Comparison of ENCODE assay signal across 18 cellular contexts in genomic region chr7:36726311-36726710, GRCh38. TPM values are rescaled to one million over a fixed set of nuclear protein-coding genes. Genes with fewer than 3 reads are reported as not detected.
A peak's percentile ranks its signal among the peaks of the same experiment; 100 is the strongest.
DNase-seq lines count a peak whose midpoint lies in the region; ATAC-seq and TF ChIP-seq lines count a peak whose summit lies in the region.
"Had no signal": no experiment of that assay in that cellular context is flagged by ENCODE, and none has a peak within 500 bp of the region (broad histone marks: within the 10 kb centered on the region; RNA-seq: fewer than 3 reads in every experiment).

No MANE protein-coding gene starts in this region.

- H3K27me3 ChIP-seq in left lung: no peaks in the 10 kb centered on the region
- H3K27me3 ChIP-seq: gastroesophageal sphincter had no signal

- H3K9me3 ChIP-seq in left lung: peaks cover 0 to 11% of the 10 kb centered on the region in 2 donors

- ATAC-seq in left lung (peak; percentile 33), SK-N-SH treated with all-trans-retinoic acid at 6 μM for 48 hours (no peak)
- ATAC-seq: gastroesophageal sphincter had no signal

- H3K4me3 ChIP-seq in left lung: no peak overlapping the region
- H3K4me3 ChIP-seq: gastroesophageal sphincter had no signal

- peak overlapping the region; percentile 31 for H3K27ac Mint-ChIP-seq in T-helper 2 cell treated with Interferon-gamma antibody and Interleukin-4, amounts not matched to agents 5 μg/mL and 100 μg/mL, for 36 hours
- H3K27ac Mint-ChIP-seq: type B pancreatic cell had no signal

- peaks cover 0 to 50% of the 10 kb centered on the region in 2 donors for H3K4me1 ChIP-seq in left lung
- H3K4me1 ChIP-seq: gastroesophageal sphincter had no signal

- no peaks in the 10 kb centered on the region for H3K36me3 ChIP-seq in left lung
- H3K36me3 ChIP-seq: gastroesophageal sphincter had no signal

- H3K9me3 Mint-ChIP-seq in T-helper 2 cell treated with Interferon-gamma antibody and Interleukin-4, amounts not matched to agents 5 μg/mL and 100 μg/mL, for 36 hours: peaks cover 25% of the 10 kb centered on the region

- H3K4me3 Mint-ChIP-seq in T-helper 2 cell treated with Interferon-gamma antibody and Interleukin-4, amounts not matched to agents 5 μg/mL and 100 μg/mL, for 36 hours: peak overlapping the region; percentile 54
- H3K4me3 Mint-ChIP-seq: neural crest cell, type B pancreatic cell had no signal

- H3K27ac ChIP-seq in left lung: peak overlapping the region in 1 of 2 donors; percentile 87
- H3K27ac ChIP-seq: epithelial cell of prostate, gastroesophageal sphincter had no signal

- H3K36me3 Mint-ChIP-seq in T-helper 2 cell treated with Interferon-gamma antibody and Interleukin-4, amounts not matched to agents 5 μg/mL and 100 μg/mL, for 36 hours (ENCODE audit: low read depth): peaks cover 21% of the 10 kb centered on the region
- H3K36me3 Mint-ChIP-seq: type B pancreatic cell had no signal

- intact Hi-C loops in left lung (cut with DNase I): no loop called here

- DNase-seq in stimulated activated CD4-positive, alpha-beta T cell treated with anti-CD3 and anti-CD28 coated beads, Interleukin-1b, Interleukin-23, amount 100 ng/mL, for 48 hours: peak; percentile 50
- DNase-seq in stimulated activated CD4-positive, alpha-beta T cell treated with anti-CD3 and anti-CD28 coated beads, Interleukin-4, amount 100 ng/mL, for 24 hours: no peak
- no peak for DNase-seq in T-helper 2 cell treated with Interferon-gamma antibody and Interleukin-4, amounts not matched to agents 5 μg/mL and 100 μg/mL, for 36 hours (ENCODE audit: low spot score)
- DNase-seq in left lung: no peak
- DNase-seq in COLO829 (ENCODE audit: low spot score): no peak
- DNase-seq in HCEC 1CT: no peak
- DNase-seq: amniotic stem cell; NCI-H1048; NCI-H2171; right cardiac atrium; SHP77; stimulated activated CD4-positive, alpha-beta T cell treated with anti-CD3 and anti-CD28 coated beads, Interleukin-4, amount 100 ng/mL, for 1 hour had no signal

- H3K27me3 Mint-ChIP-seq in T-helper 2 cell treated with Interferon-gamma antibody and Interleukin-4, amounts not matched to agents 5 μg/mL and 100 μg/mL, for 36 hours (ENCODE audit: low read depth): no peaks in the 10 kb centered on the region

- peaks cover 62% of the 10 kb centered on the region for H3K4me1 Mint-ChIP-seq in T-helper 2 cell treated with Interferon-gamma antibody and Interleukin-4, amounts not matched to agents 5 μg/mL and 100 μg/mL, for 36 hours (ENCODE audit: low read depth)

- TF ChIP-seq CTCF in left lung (IDR thresholded peaks at IDR 0.05): no peak

TF ChIP-seq in SK-N-SH treated with all-trans-retinoic acid at 6 μM for 48 hours, 23 proteins besides CTCF, POLR2A, EP300 and RAD21:
- TF ChIP-seq CSDC2 (CRISPR knock-in tag; IDR thresholded peaks at IDR 0.05) (no peak), GLIS3 (CRISPR knock-in tag; IDR thresholded peaks at IDR 0.05) (no peak), RARB (CRISPR knock-in tag; IDR thresholded peaks at IDR 0.05) (no peak), ARNTL (CRISPR knock-in tag; IDR thresholded peaks at IDR 0.05; ENCODE audit: borderline replicate concordance, low read depth) (no peak), OSR1 (CRISPR knock-in tag; IDR thresholded peaks at IDR 0.05) (no peak), BACH2 (CRISPR knock-in tag; IDR thresholded peaks at IDR 0.05; ENCODE audit: borderline replicate concordance) (no peak)
- TF ChIP-seq, protein P1, sequence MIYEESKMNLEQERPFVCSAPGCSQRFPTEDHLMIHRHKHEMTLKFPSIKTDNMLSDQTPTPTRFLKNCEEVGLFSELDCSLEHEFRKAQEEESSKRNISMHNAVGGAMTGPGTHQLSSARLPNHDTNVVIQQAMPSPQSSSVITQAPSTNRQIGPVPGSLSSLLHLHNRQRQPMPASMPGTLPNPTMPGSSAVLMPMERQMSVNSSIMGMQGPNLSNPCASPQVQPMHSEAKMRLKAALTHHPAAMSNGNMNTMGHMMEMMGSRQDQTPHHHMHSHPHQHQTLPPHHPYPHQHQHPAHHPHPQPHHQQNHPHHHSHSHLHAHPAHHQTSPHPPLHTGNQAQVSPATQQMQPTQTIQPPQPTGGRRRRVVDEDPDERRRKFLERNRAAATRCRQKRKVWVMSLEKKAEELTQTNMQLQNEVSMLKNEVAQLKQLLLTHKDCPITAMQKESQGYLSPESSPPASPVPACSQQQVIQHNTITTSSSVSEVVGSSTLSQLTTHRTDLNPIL (CRISPR knock-in tag; IDR thresholded peaks at IDR 0.05; ENCODE audit: low read depth): no peak
- TF ChIP-seq, protein P2, sequence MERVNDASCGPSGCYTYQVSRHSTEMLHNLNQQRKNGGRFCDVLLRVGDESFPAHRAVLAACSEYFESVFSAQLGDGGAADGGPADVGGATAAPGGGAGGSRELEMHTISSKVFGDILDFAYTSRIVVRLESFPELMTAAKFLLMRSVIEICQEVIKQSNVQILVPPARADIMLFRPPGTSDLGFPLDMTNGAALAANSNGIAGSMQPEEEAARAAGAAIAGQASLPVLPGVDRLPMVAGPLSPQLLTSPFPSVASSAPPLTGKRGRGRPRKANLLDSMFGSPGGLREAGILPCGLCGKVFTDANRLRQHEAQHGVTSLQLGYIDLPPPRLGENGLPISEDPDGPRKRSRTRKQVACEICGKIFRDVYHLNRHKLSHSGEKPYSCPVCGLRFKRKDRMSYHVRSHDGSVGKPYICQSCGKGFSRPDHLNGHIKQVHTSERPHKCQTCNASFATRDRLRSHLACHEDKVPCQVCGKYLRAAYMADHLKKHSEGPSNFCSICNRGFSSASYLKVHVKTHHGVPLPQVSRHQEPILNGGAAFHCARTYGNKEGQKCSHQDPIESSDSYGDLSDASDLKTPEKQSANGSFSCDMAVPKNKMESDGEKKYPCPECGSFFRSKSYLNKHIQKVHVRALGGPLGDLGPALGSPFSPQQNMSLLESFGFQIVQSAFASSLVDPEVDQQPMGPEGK (CRISPR knock-in tag; IDR thresholded peaks at IDR 0.05; ENCODE audit: borderline replicate concordance): no peak
TF ChIP-seq in SK-N-SH treated with all-trans-retinoic acid at 6 μM for 48 hours: peak in this region for 0.

RNA-seq across cellular contexts. Expression of gene AOAH, which starts 2.0 kb away (rescaled TPM):
- total RNA-seq in left lung: 10 to 100 TPM; 13.4 to 28.2 TPM
- total RNA-seq: lung microvascular endothelial cell, neural crest cell had no signal
